In the genomic region with DNA sequence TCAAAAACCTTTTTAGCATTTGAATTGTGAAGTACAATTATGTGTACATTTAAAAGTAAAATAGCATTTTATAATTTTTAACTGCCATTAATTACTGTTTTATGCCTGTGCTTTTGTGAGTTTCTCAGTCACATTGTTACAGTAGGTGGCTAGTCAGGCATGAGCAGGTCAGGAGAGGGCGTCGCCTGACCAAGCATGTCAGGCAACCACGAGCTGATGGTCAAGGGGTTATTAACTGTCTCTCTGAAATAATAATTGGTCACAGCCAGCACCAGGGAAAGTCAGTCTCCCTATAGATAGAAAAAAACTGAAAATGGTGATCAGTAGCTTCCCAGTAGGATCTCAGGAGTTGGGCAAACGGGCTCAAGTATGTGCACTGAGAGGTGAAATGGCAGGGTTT, we compare ENCODE assay signal across 2 cellular contexts.
TF ChIP-seq lines count a peak whose summit lies in the region.

No MANE protein-coding gene starts in this region.

TF ChIP-seq in HCT116, 20 proteins besides CTCF, POLR2A, EP300 and RAD21:
- TF ChIP-seq POLR2AphosphoS5 (IDR thresholded peaks at IDR 0.05; ENCODE audit: low read depth, low read length) (no peak), CEBPB (IDR thresholded peaks at IDR 0.05; ENCODE audit: low read depth) (no peak), FOSL1 (IDR thresholded peaks at IDR 0.05; ENCODE audit: low read depth) (no peak), YY1 (IDR thresholded peaks at IDR 0.05; ENCODE audit: extremely low read depth, insufficient replicate concordance, low read depth, low read length) (no peak), TCF7L2 (IDR thresholded peaks at IDR 0.05; ENCODE audit: borderline replicate concordance, extremely low read depth, insufficient read depth, insufficient read length) (no peak), CBX3 (IDR thresholded peaks at IDR 0.05; ENCODE audit: low read depth) (no peak), ZNF274 (IDR thresholded peaks at IDR 0.05; ENCODE audit: low read depth, low read length) (no peak), SRF (IDR thresholded peaks at IDR 0.05; ENCODE audit: low read depth) (no peak), SP1 (IDR thresholded peaks at IDR 0.05; ENCODE audit: low read depth) (no peak), SIN3A (IDR thresholded peaks at IDR 0.05; ENCODE audit: low read depth) (no peak), JUND (IDR thresholded peaks at IDR 0.05) (no peak), ELF1 (IDR thresholded peaks at IDR 0.05; ENCODE audit: borderline replicate concordance, low read depth) (no peak), EZH2phosphoT487 (IDR thresholded peaks at IDR 0.05; ENCODE audit: borderline replicate concordance) (no peak), ZFX (IDR thresholded peaks at IDR 0.05) (no peak)
- TF ChIP-seq, protein P1, sequence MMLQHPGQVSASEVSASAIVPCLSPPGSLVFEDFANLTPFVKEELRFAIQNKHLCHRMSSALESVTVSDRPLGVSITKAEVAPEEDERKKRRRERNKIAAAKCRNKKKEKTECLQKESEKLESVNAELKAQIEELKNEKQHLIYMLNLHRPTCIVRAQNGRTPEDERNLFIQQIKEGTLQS (IDR thresholded peaks at IDR 0.05): no peak
- TF ChIP-seq, protein P2, sequence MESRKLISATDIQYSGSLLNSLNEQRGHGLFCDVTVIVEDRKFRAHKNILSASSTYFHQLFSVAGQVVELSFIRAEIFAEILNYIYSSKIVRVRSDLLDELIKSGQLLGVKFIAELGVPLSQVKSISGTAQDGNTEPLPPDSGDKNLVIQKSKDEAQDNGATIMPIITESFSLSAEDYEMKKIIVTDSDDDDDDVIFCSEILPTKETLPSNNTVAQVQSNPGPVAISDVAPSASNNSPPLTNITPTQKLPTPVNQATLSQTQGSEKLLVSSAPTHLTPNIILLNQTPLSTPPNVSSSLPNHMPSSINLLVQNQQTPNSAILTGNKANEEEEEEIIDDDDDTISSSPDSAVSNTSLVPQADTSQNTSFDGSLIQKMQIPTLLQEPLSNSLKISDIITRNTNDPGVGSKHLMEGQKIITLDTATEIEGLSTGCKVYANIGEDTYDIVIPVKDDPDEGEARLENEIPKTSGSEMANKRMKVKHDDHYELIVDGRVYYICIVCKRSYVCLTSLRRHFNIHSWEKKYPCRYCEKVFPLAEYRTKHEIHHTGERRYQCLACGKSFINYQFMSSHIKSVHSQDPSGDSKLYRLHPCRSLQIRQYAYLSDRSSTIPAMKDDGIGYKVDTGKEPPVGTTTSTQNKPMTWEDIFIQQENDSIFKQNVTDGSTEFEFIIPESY (IDR thresholded peaks at IDR 0.05; ENCODE audit: extremely low read depth, insufficient replicate concordance, low read length): no peak
- TF ChIP-seq, protein P3, sequence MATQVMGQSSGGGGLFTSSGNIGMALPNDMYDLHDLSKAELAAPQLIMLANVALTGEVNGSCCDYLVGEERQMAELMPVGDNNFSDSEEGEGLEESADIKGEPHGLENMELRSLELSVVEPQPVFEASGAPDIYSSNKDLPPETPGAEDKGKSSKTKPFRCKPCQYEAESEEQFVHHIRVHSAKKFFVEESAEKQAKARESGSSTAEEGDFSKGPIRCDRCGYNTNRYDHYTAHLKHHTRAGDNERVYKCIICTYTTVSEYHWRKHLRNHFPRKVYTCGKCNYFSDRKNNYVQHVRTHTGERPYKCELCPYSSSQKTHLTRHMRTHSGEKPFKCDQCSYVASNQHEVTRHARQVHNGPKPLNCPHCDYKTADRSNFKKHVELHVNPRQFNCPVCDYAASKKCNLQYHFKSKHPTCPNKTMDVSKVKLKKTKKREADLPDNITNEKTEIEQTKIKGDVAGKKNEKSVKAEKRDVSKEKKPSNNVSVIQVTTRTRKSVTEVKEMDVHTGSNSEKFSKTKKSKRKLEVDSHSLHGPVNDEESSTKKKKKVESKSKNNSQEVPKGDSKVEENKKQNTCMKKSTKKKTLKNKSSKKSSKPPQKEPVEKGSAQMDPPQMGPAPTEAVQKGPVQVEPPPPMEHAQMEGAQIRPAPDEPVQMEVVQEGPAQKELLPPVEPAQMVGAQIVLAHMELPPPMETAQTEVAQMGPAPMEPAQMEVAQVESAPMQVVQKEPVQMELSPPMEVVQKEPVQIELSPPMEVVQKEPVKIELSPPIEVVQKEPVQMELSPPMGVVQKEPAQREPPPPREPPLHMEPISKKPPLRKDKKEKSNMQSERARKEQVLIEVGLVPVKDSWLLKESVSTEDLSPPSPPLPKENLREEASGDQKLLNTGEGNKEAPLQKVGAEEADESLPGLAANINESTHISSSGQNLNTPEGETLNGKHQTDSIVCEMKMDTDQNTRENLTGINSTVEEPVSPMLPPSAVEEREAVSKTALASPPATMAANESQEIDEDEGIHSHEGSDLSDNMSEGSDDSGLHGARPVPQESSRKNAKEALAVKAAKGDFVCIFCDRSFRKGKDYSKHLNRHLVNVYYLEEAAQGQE (IDR thresholded peaks at IDR 0.05; ENCODE audit: low read depth): no peak

TF ChIP-seq in GM12878, 131 proteins besides CTCF, POLR2A, EP300 and RAD21:
- TF ChIP-seq EZH2 (IDR thresholded peaks at IDR 0.05; ENCODE audit: borderline replicate concordance, control insufficient read depth, low read depth, low read length) (no peak), KDM1A (IDR thresholded peaks at IDR 0.05; ENCODE audit: borderline replicate concordance) (no peak), LARP7 (IDR thresholded peaks at IDR 0.05) (no peak)
- TF ChIP-seq, protein P4, sequence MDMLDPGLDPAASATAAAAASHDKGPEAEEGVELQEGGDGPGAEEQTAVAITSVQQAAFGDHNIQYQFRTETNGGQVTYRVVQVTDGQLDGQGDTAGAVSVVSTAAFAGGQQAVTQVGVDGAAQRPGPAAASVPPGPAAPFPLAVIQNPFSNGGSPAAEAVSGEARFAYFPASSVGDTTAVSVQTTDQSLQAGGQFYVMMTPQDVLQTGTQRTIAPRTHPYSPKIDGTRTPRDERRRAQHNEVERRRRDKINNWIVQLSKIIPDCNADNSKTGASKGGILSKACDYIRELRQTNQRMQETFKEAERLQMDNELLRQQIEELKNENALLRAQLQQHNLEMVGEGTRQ (IDR thresholded peaks at IDR 0.05; ENCODE audit: borderline replicate concordance, low read depth, low read length): no peak
- TF ChIP-seq, protein P5, sequence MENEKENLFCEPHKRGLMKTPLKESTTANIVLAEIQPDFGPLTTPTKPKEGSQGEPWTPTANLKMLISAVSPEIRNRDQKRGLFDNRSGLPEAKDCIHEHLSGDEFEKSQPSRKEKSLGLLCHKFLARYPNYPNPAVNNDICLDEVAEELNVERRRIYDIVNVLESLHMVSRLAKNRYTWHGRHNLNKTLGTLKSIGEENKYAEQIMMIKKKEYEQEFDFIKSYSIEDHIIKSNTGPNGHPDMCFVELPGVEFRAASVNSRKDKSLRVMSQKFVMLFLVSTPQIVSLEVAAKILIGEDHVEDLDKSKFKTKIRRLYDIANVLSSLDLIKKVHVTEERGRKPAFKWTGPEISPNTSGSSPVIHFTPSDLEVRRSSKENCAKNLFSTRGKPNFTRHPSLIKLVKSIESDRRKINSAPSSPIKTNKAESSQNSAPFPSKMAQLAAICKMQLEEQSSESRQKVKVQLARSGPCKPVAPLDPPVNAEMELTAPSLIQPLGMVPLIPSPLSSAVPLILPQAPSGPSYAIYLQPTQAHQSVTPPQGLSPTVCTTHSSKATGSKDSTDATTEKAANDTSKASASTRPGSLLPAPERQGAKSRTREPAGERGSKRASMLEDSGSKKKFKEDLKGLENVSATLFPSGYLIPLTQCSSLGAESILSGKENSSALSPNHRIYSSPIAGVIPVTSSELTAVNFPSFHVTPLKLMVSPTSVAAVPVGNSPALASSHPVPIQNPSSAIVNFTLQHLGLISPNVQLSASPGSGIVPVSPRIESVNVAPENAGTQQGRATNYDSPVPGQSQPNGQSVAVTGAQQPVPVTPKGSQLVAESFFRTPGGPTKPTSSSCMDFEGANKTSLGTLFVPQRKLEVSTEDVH (IDR thresholded peaks at IDR 0.05; ENCODE audit: low read depth, partially characterized antibody): no peak
TF ChIP-seq in GM12878: peak in this region for 0.
